Comparison of ENCODE assay signal across 10 cellular contexts in the genomic region with DNA sequence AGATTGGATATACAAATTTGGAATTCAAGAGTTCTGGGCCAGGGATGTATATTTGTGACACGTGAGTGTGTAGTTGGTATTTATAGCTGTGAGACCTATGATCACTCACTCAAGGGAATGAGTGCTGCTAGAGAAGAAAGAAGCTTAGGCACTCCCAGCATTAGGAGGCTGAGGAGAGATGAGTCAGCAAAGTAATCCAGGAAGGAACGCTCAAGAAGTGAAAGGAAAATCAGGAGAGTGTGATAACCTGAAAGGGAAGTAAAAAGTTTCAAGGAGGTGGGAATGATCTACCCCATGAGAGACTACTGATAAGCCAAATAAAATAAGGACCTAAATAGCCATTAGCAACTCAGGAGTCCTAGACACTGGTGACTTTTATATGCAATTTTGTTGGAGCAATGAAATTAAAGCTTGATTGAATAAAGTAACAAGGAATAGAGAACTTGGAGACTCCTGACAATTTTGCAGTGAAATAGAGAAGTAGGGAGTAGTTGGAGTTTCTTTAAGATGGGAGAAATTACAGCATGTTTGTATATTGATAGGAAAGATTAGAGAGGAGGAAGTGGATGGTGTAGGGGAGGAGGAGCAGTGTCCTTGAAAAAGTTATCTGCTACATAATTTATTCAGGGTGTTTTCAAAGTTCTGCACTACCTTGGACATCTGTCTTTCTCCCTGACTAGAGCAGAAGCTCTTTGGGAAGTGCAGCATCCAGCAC.
DNase-seq lines count a peak whose midpoint lies in the region; ATAC-seq and TF ChIP-seq lines count a peak whose summit lies in the region.
"Had no signal": no experiment of that assay in that cellular context is flagged by ENCODE, and none has a peak within 500 bp of the region (broad histone marks: within the 10 kb centered on the region; RNA-seq: fewer than 3 reads in every experiment).

No MANE protein-coding gene starts in this region.

- no peaks in the 10 kb centered on the region for H3K36me3 Mint-ChIP-seq in activated CD4-positive, alpha-beta T cell treated with anti-CD3 and anti-CD28 coated beads, Interleukin-2, amount 10 ng/mL, durations not matched to agents 24 days and 14 days (ENCODE audit: low read depth)

- no peaks in the 10 kb centered on the region for H3K9me3 Mint-ChIP-seq in activated CD4-positive, alpha-beta T cell treated with anti-CD3 and anti-CD28 coated beads, Interleukin-2, amount 10 ng/mL, durations not matched to agents 24 days and 14 days

- H3K9me3 ChIP-seq in body of pancreas = no peaks in the 10 kb centered on the region

- H3K27me3 Mint-ChIP-seq in activated CD4-positive, alpha-beta T cell treated with anti-CD3 and anti-CD28 coated beads, Interleukin-2, amount 10 ng/mL, durations not matched to agents 24 days and 14 days = peaks cover 2% of the 10 kb centered on the region

- H3K4me1 ChIP-seq in body of pancreas = peaks cover 12% of the 10 kb centered on the region

- TF ChIP-seq POLR2A in body of pancreas (IDR thresholded peaks at IDR 0.05) = no peak

- no peak overlapping the region for H3K4me3 ChIP-seq in body of pancreas
- H3K4me3 ChIP-seq: skin epidermis had no signal

- no peak for TF ChIP-seq CTCF in body of pancreas (IDR thresholded peaks at IDR 0.05)

- DNase-seq in COLO829 (ENCODE audit: low spot score) (peak; percentile 11), Kasumi-1 (lab: John Stamatoyannopoulos, UW) (peak; percentile 23 to 25), body of pancreas (no peak), left colon (no peak), NCI-H2081 (lab: John Stamatoyannopoulos, UW) (no peak), NCI-H2171 (lab: John Stamatoyannopoulos, UW) (no peak)
- DNase-seq in activated CD4-positive, alpha-beta T cell treated with anti-CD3 and anti-CD28 coated beads, Interleukin-2, amount 10 ng/mL, durations not matched to agents 24 days and 14 days = no peak
- DNase-seq in stimulated activated naive CD4-positive, alpha-beta T cell (lab: John Stamatoyannopoulos, UW) = no peak
- DNase-seq: cerebellar nuclear complex had no signal

- 58 to 64% methylated on average over 2 of the region's 2 CpGs for WGBS in body of pancreas, 2 donors

- no peak overlapping the region for H3K4me3 Mint-ChIP-seq in activated CD4-positive, alpha-beta T cell treated with anti-CD3 and anti-CD28 coated beads, Interleukin-2, amount 10 ng/mL, durations not matched to agents 24 days and 14 days

- no peaks in the 10 kb centered on the region for H3K27me3 ChIP-seq in body of pancreas

- peaks cover 3% of the 10 kb centered on the region for H3K4me1 Mint-ChIP-seq in activated CD4-positive, alpha-beta T cell treated with anti-CD3 and anti-CD28 coated beads, Interleukin-2, amount 10 ng/mL, durations not matched to agents 24 days and 14 days

- H3K36me3 ChIP-seq in body of pancreas (replicated peaks in 1 of 2; ENCODE audit: insufficient read depth in 1 of 2, low read depth in 2 of 2) = no peaks in the 10 kb centered on the region

- ATAC-seq in body of pancreas = peak; percentile 55
- ATAC-seq in left colon = peak; percentile 94

- H3K27ac ChIP-seq in body of pancreas = no peak overlapping the region
- H3K27ac ChIP-seq: skin epidermis had no signal

- H3K27ac Mint-ChIP-seq in activated CD4-positive, alpha-beta T cell treated with anti-CD3 and anti-CD28 coated beads, Interleukin-2, amount 10 ng/mL, durations not matched to agents 24 days and 14 days = no peak overlapping the region

- intact Hi-C loops in body of pancreas (cut with DNase I) (no loop called here), left colon (cut with DNase I, micrococcal nuclease) (no loop called here)
- intact Hi-C loops in activated CD4-positive, alpha-beta T cell treated with anti-CD3 and anti-CD28 coated beads, Interleukin-2, amount 10 ng/mL, durations not matched to agents 24 days and 14 days (cut with micrococcal nuclease) = loop anchor here (10.0 kb wide), 1 partner anchor 825 kb away; a partner anchor contains a TSS

Comparison
In these comparisons a context has a peak if more than half of its experiments do, and no peak if none do; other contexts are left out.
1. DNase-seq: peak in COLO829 (single experiment) and Kasumi-1 (2 of 2); none in body of pancreas (0 of 4), left colon (0 of 2), activated CD4-positive, alpha-beta T cell treated with anti-CD3 and anti-CD28 coated beads, Interleukin-2, amount 10 ng/mL, durations not matched to agents 24 days and 14 days (single experiment), NCI-H2081 (0 of 2), stimulated activated naive CD4-positive, alpha-beta T cell (0 of 6) and NCI-H2171 (single experiment).